ENCODE assay signal across 24 cellular contexts in genomic region chr6:26221186-26221585, GRCh38.
"Had no signal": no experiment of that assay in that cellular context is flagged by ENCODE, and none has a peak within 500 bp of the region (broad histone marks: within the 10 kb centered on the region; RNA-seq: fewer than 3 reads in every experiment).

No MANE protein-coding gene starts in this region.

- H3K4me1 ChIP-seq: breast epithelium had no signal

- H3K4me3 ChIP-seq: breast epithelium, left ventricle myocardium inferior, skin epidermis, stomach, suprapubic skin, tibial nerve had no signal

- H3K9me3 ChIP-seq: suprapubic skin, tibial nerve had no signal

- H3K36me3 Mint-ChIP-seq: activated naive CD8-positive, alpha-beta T cell treated with anti-CD3 and anti-CD28 coated beads, Interleukin-2, amount 10 ng/mL, durations not matched to agents 7 days and 5 days; stimulated activated effector memory CD8-positive, alpha-beta T cell treated with anti-CD3 and anti-CD28 coated beads, Interleukin-12 subunit alpha, Interleukin-12 subunit beta, amount 100 ng/mL, for 72 hours had no signal

- ATAC-seq: activated CD4-positive, CD25-positive, alpha-beta regulatory T cell treated with anti-CD3 and anti-CD28 coated beads, Interleukin-2, amount 50 U/mL, for 24 hours; activated T-cell treated with anti-CD3 and anti-CD28 coated beads, Interleukin-2, amount 50 U/mL, for 72 hours; right cardiac atrium; stimulated activated effector memory CD8-positive, alpha-beta T cell treated with anti-CD3 and anti-CD28 coated beads, Interleukin-12 subunit alpha, Interleukin-12 subunit beta, amount 100 ng/mL, for 72 hours had no signal

- H3K27me3 Mint-ChIP-seq: activated CD4-positive, alpha-beta memory T cell treated with anti-CD3 and anti-CD28 coated beads, Interleukin-2, amount 10 ng/mL, durations not matched to agents 7 days and 5 days; activated CD4-positive, alpha-beta T cell treated with anti-CD3 and anti-CD28 coated beads, Interleukin-2, amount 10 ng/mL, durations not matched to agents 24 days and 14 days; activated naive CD8-positive, alpha-beta T cell treated with anti-CD3 and anti-CD28 coated beads, Interleukin-2, amount 10 ng/mL, durations not matched to agents 7 days and 5 days; central memory CD8-positive, alpha-beta T cell had no signal

- H3K4me3 Mint-ChIP-seq: activated CD4-positive, alpha-beta memory T cell treated with anti-CD3 and anti-CD28 coated beads, Interleukin-2, amount 10 ng/mL, durations not matched to agents 7 days and 5 days; activated CD4-positive, alpha-beta T cell treated with anti-CD3 and anti-CD28 coated beads, Interleukin-2, amount 10 ng/mL, durations not matched to agents 24 days and 14 days; activated naive CD4-positive, alpha-beta T cell treated with anti-CD3 and anti-CD28 coated beads for 36 hours; activated naive CD8-positive, alpha-beta T cell treated with anti-CD3 and anti-CD28 coated beads, Interleukin-2, amount 10 ng/mL, durations not matched to agents 7 days and 5 days; activated T-cell treated with anti-CD3 and anti-CD28 coated beads, Interleukin-2, amount 50 U/mL, for 72 hours; central memory CD8-positive, alpha-beta T cell; stimulated activated effector memory CD8-positive, alpha-beta T cell treated with anti-CD3 and anti-CD28 coated beads, Interleukin-12 subunit alpha, Interleukin-12 subunit beta, amount 100 ng/mL, for 72 hours had no signal

- H3K9ac ChIP-seq: parathyroid adenoma had no signal

- H3K27ac Mint-ChIP-seq: activated CD4-positive, alpha-beta memory T cell treated with anti-CD3 and anti-CD28 coated beads, Interleukin-2, amount 10 ng/mL, durations not matched to agents 7 days and 5 days; activated T-cell treated with anti-CD3 and anti-CD28 coated beads, Interleukin-2, amount 50 U/mL, for 72 hours; stimulated activated effector memory CD8-positive, alpha-beta T cell treated with anti-CD3 and anti-CD28 coated beads, Interleukin-12 subunit alpha, Interleukin-12 subunit beta, amount 100 ng/mL, for 72 hours had no signal

- H3K36me3 ChIP-seq: breast epithelium, stomach, suprapubic skin, tibial nerve had no signal

- H3K27me3 ChIP-seq: breast epithelium had no signal

- H3K27ac ChIP-seq: breast epithelium, left ventricle myocardium inferior, parathyroid adenoma, skin epidermis, stomach, suprapubic skin, tibial nerve had no signal

- DNase-seq: activated CD4-positive, alpha-beta memory T cell treated with anti-CD3 and anti-CD28 coated beads, Interleukin-2, amount 10 ng/mL, durations not matched to agents 7 days and 5 days; activated CD4-positive, alpha-beta T cell treated with anti-CD3 and anti-CD28 coated beads, Interleukin-2, amount 10 ng/mL, durations not matched to agents 24 days and 14 days; activated effector memory CD4-positive, alpha-beta T cell treated with Interleukin-2 at 50 U/mL for 16 hours; activated naive CD4-positive, alpha-beta T cell treated with anti-CD3 and anti-CD28 coated beads for 36 hours; activated naive CD8-positive, alpha-beta T cell treated with anti-CD3 and anti-CD28 coated beads, Interleukin-2, amount 10 ng/mL, durations not matched to agents 7 days and 5 days; activated T-cell treated with anti-CD3 and anti-CD28 coated beads, Interleukin-2, amount 50 U/mL, for 72 hours; amniotic stem cell; effector memory CD4-positive, alpha-beta T cell; glutamatergic neuron; hippocampal formation; left ventricle myocardium inferior; nucleus accumbens; right cardiac atrium; stimulated activated CD4-positive, alpha-beta T cell treated with anti-CD3 and anti-CD28 coated beads, Interleukin-1b, Interleukin-23, amount 100 ng/mL, for 48 hours; stomach had no signal

- H3K9me3 Mint-ChIP-seq: activated CD4-positive, alpha-beta memory T cell treated with anti-CD3 and anti-CD28 coated beads, Interleukin-2, amount 10 ng/mL, durations not matched to agents 7 days and 5 days; activated CD4-positive, alpha-beta T cell treated with anti-CD3 and anti-CD28 coated beads, Interleukin-2, amount 10 ng/mL, durations not matched to agents 24 days and 14 days; activated naive CD4-positive, alpha-beta T cell treated with anti-CD3 and anti-CD28 coated beads for 36 hours; activated naive CD8-positive, alpha-beta T cell treated with anti-CD3 and anti-CD28 coated beads, Interleukin-2, amount 10 ng/mL, durations not matched to agents 7 days and 5 days; activated T-cell treated with anti-CD3 and anti-CD28 coated beads, Interleukin-2, amount 50 U/mL, for 72 hours; central memory CD8-positive, alpha-beta T cell; nephron; stimulated activated effector memory CD8-positive, alpha-beta T cell treated with anti-CD3 and anti-CD28 coated beads, Interleukin-12 subunit alpha, Interleukin-12 subunit beta, amount 100 ng/mL, for 72 hours had no signal
